Comparison of ENCODE assay signal across 27 cellular contexts in genomic region chr2:44570777-44571176, GRCh38.
DNase-seq lines count a peak whose midpoint lies in the region; ATAC-seq, FAIRE-seq and TF ChIP-seq lines count a peak whose summit lies in the region.
"Had no signal": no experiment of that assay in that cellular context is flagged by ENCODE, and none has a peak within 500 bp of the region (broad histone marks: within the 10 kb centered on the region; RNA-seq: fewer than 3 reads in every experiment).

No MANE protein-coding gene starts in this region.

- H3K27ac ChIP-seq in mammary epithelial cell (ENCODE audit: insufficient read depth, low read depth, low read length) (peak overlapping the region; percentile 29), breast epithelium (no peak overlapping the region), GM12878 (ENCODE audit: control insufficient read depth, insufficient read depth) (no peak overlapping the region), right lobe of liver (no peak overlapping the region), tibial artery (no peak overlapping the region)
- H3K27ac ChIP-seq: BLaER1, HL-60 had no signal

- TF ChIP-seq POLR2A in breast epithelium (IDR thresholded peaks at IDR 0.05) (no peak), GM12878 (IDR thresholded peaks at IDR 0.05; ENCODE audit: low read depth, low read length) (no peak), right lobe of liver (IDR thresholded peaks at IDR 0.05) (no peak)

- peak overlapping the region; percentile 74 for H3K4me2 ChIP-seq in mammary epithelial cell (ENCODE audit: insufficient read depth, low read depth, low read length)
- no peak overlapping the region for H3K4me2 ChIP-seq in GM12878 (ENCODE audit: control insufficient read depth, insufficient read depth)
- H3K4me2 ChIP-seq: BLaER1, SK-N-SH had no signal

- DNase-seq in mammary epithelial cell (no peak), breast epithelium (ENCODE audit: low spot score in 2 of 2) (no peak), T-helper 17 cell (no peak), GM12878 (ENCODE audit: low read depth, low spot score) (no peak), right lobe of liver (no peak), MG63 (no peak), tibial artery (no peak)
- DNase-seq: CD4-positive, alpha-beta T cell; DMS79; GF-D8; Karpas-422; MV-4-11; NCI-H1105; NCI-H146; NCI-H1930; NCI-H446; NCI-H524 treated with DMSO at 0.1 percent for 48 hours; NCI-H774; NK-92 treated with Interleukin-12 subunit alpha and Interleukin-12 subunit beta, amount 100 ng/mL, for 24 hours; PC-3; SK-N-SH had no signal

- intact Hi-C loops in mammary epithelial cell (cut with micrococcal nuclease) (no loop called here), breast epithelium (cut with DNase I; ENCODE audit: low total_unique reads) (no loop called here), GM12878 (cut with micrococcal nuclease; ENCODE audit: unreplicated experiment) (loop anchor here (10.0 kb wide), 1 partner anchor 264 kb away; no protein-coding TSS in a partner anchor), right lobe of liver (cut with DNase I) (no loop called here), tibial artery (cut with DNase I; ENCODE audit: low total_unique reads) (no loop called here)

- POLR2A ChIA-PET in GM12878 (lab: Charles Lee): no interaction called here

- RAD21 ChIA-PET in GM12878 (lab: Charles Lee; ENCODE audit: unreplicated experiment): interaction anchor here (1.3 to 1.9 kb wide), 3 partner anchors 9 to 91 kb away, joined by 4 to 7 read pairs (median 6); no protein-coding TSS in a partner anchor

- ATAC-seq in T-helper 17 cell (no peak), GM12878 (peak; percentile 25; the same call in 2 of the 3 replicates), right lobe of liver (no peak)
- ATAC-seq: HCT116, PC-3 had no signal

- TF ChIP-seq EP300 in GM12878 (IDR thresholded peaks at IDR 0.05; ENCODE audit: borderline replicate concordance in 1 of 2, control insufficient read depth in 1 of 2, low read depth in 2 of 2, low read length in 2 of 2): no peak

- no peaks in the 10 kb centered on the region for H3K36me3 ChIP-seq in mammary epithelial cell (ENCODE audit: insufficient read depth, low read length)
- no peaks in the 10 kb centered on the region for H3K36me3 ChIP-seq in breast epithelium
- H3K36me3 ChIP-seq in GM12878 (ENCODE audit: control insufficient read depth in 2 of 2, insufficient read depth in 2 of 2, low read length in 1 of 2): no peaks in the 10 kb centered on the region
- H3K36me3 ChIP-seq in right lobe of liver: no peaks in the 10 kb centered on the region
- no peaks in the 10 kb centered on the region for H3K36me3 ChIP-seq in MG63
- no peaks in the 10 kb centered on the region for H3K36me3 ChIP-seq in tibial artery
- H3K36me3 ChIP-seq: BLaER1 had no signal

- H3K4me1 ChIP-seq in mammary epithelial cell (ENCODE audit: insufficient read depth, low read length) (peaks cover 34% of the 10 kb centered on the region), breast epithelium (no peaks in the 10 kb centered on the region), GM12878 (ENCODE audit: control insufficient read depth, insufficient read depth, low read length) (peaks cover 5% of the 10 kb centered on the region), right lobe of liver (no peaks in the 10 kb centered on the region), tibial artery (no peaks in the 10 kb centered on the region)
- H3K4me1 ChIP-seq: BLaER1 had no signal

- TF ChIP-seq CTCF in mammary epithelial cell (conservative IDR thresholded peaks at IDR 0.05 in 1 of 2, IDR thresholded peaks at IDR 0.05 in 1 of 2; ENCODE audit: extremely low read depth in 1 of 2, insufficient read depth in 1 of 2, low read depth in 1 of 2, low read length in 2 of 2): no peak
- TF ChIP-seq CTCF in breast epithelium (IDR thresholded peaks at IDR 0.05): no peak
- TF ChIP-seq CTCF in GM12878 (IDR thresholded peaks at IDR 0.05 in 2 of 3, conservative IDR thresholded peaks at IDR 0.05 in 1 of 3; ENCODE audit: control insufficient read depth in 2 of 3, extremely low read depth in 1 of 3, insufficient read depth in 1 of 3, low read depth in 3 of 3, low read length in 3 of 3): no peak
- no peak for TF ChIP-seq CTCF in right lobe of liver (IDR thresholded peaks at IDR 0.05)
- no peak for TF ChIP-seq CTCF in tibial artery (IDR thresholded peaks at IDR 0.05)

- BruUV-seq in mammary epithelial cell (replicated peaks; lab: Mats Ljungman, UMichigan) (no TSS peak), GM12878 (replicated peaks; lab: Mats Ljungman, UMichigan) (no TSS peak)

- H3K27me3 ChIP-seq in mammary epithelial cell (ENCODE audit: insufficient read depth, low read length) (no peaks in the 10 kb centered on the region), breast epithelium (no peaks in the 10 kb centered on the region), GM12878 (replicated peaks in 1 of 2; ENCODE audit: control insufficient read depth in 2 of 2, insufficient read depth in 2 of 2, low read length in 1 of 2) (no peaks in the 10 kb centered on the region), right lobe of liver (no peaks in the 10 kb centered on the region), MG63 (no peaks in the 10 kb centered on the region), tibial artery (no peaks in the 10 kb centered on the region)
- H3K27me3 ChIP-seq: BLaER1 had no signal

- H3K4me3 ChIP-seq in mammary epithelial cell (replicated peaks in 1 of 3; ENCODE audit: insufficient read depth in 1 of 3, low read depth in 2 of 3, low read length in 3 of 3): no peak overlapping the region
- H3K4me3 ChIP-seq in breast epithelium: no peak overlapping the region
- no peak overlapping the region for H3K4me3 ChIP-seq in GM12878
- no peak overlapping the region for H3K4me3 ChIP-seq in right lobe of liver
- no peak overlapping the region for H3K4me3 ChIP-seq in MG63
- no peak overlapping the region for H3K4me3 ChIP-seq in tibial artery
- H3K4me3 ChIP-seq: BLaER1 had no signal

- H3K79me2 ChIP-seq in mammary epithelial cell (ENCODE audit: insufficient read depth, low read length) (no peaks in the 10 kb centered on the region), GM12878 (ENCODE audit: control insufficient read depth, insufficient read depth, low read length) (no peaks in the 10 kb centered on the region)

- H3K9me3 ChIP-seq in mammary epithelial cell (replicated peaks; ENCODE audit: insufficient read depth, low read length): no peaks in the 10 kb centered on the region
- H3K9me3 ChIP-seq in breast epithelium: no peaks in the 10 kb centered on the region
- no peaks in the 10 kb centered on the region for H3K9me3 ChIP-seq in T-helper 17 cell (ENCODE audit: control insufficient read depth, low read length, poor library complexity, severe bottlenecking)
- no peaks in the 10 kb centered on the region for H3K9me3 ChIP-seq in GM12878 (replicated peaks; ENCODE audit: control insufficient read depth, insufficient read depth, low read length)
- H3K9me3 ChIP-seq in right lobe of liver: no peaks in the 10 kb centered on the region
- H3K9me3 ChIP-seq in MG63: no peaks in the 10 kb centered on the region
- H3K9me3 ChIP-seq in tibial artery: no peaks in the 10 kb centered on the region
- H3K9me3 ChIP-seq: BLaER1, SK-N-SH had no signal

- SMC1A ChIA-PET in GM12878 (lab: Charles Lee; ENCODE audit: uncharacterized antibody, unreplicated experiment): interaction anchor here (1.2 to 4.8 kb wide), 4 partner anchors 11 to 69 kb away, joined by 3 to 25 read pairs (median 6); no protein-coding TSS in a partner anchor

- no peak overlapping the region for H3K9ac ChIP-seq in mammary epithelial cell (ENCODE audit: insufficient read depth, low read length)
- H3K9ac ChIP-seq in GM12878 (ENCODE audit: control insufficient read depth, insufficient read depth, low read length): no peak overlapping the region
- H3K9ac ChIP-seq: BLaER1, SK-N-SH had no signal

- CTCF ChIA-PET in mammary epithelial cell (lab: Charles Lee; ENCODE audit: low non-redundant PET) (no interaction called here), GM12878 (lab: Yijun Ruan, JAX) (interaction anchor here (1.0 to 2.2 kb wide), 5 partner anchors 10 to 384 kb away, joined by 3 to 16 read pairs (median 3); no protein-coding TSS in a partner anchor)

- H3K36me3 Mint-ChIP-seq in T-helper 17 cell (ENCODE audit: low read depth): no peaks in the 10 kb centered on the region

- dilution Hi-C loops in mammary epithelial cell (cut with HindIII; ENCODE audit: low sequenced_read_pairs): no loop called here

- H3K27me3 Mint-ChIP-seq in T-helper 17 cell: no peaks in the 10 kb centered on the region
- H3K27me3 Mint-ChIP-seq: CD4-positive, alpha-beta T cell; IgD-negative memory B cell had no signal

- no peak overlapping the region for H3K4me3 Mint-ChIP-seq in T-helper 17 cell
- H3K4me3 Mint-ChIP-seq: CD4-positive, alpha-beta T cell; IgD-negative memory B cell had no signal

- H4K20me1 ChIP-seq in mammary epithelial cell (ENCODE audit: insufficient read depth, low read length): no peaks in the 10 kb centered on the region
- no peaks in the 10 kb centered on the region for H4K20me1 ChIP-seq in GM12878 (ENCODE audit: control insufficient read depth, insufficient read depth)
- H4K20me1 ChIP-seq: BLaER1 had no signal

- peaks cover 27% of the 10 kb centered on the region for H3K4me1 Mint-ChIP-seq in T-helper 17 cell

- TF ChIP-seq RAD21 in GM12878 (IDR thresholded peaks at IDR 0.05; ENCODE audit: insufficient read depth, low read depth, low read length): no peak

- WGBS in mammary epithelial cell (ENCODE audit: low coverage, missing lambda C conversion rate): 83% methylated on average over 4 of the region's 4 CpGs
- 53% methylated on average over 4 of the region's 4 CpGs for WGBS in GM12878 (ENCODE audit: insufficient coverage, insufficient replicate concordance, low lambda C conversion rate, missing lambda C conversion rate)
- WGBS in right lobe of liver (ENCODE audit: insufficient coverage, low coverage, low lambda C conversion rate, missing lambda C conversion rate): 64% methylated on average over 4 of the region's 4 CpGs

- no peak for FAIRE-seq in GM12878 (lab: Jason Lieb, UNC)
- FAIRE-seq: GM12892, GM19239 had no signal

- in situ Hi-C loops in mammary epithelial cell (cut with MboI; ENCODE audit: low sequenced_read_pairs in 2 of 2) (no loop called here), GM12878 (cut with MboI) (no loop called here)

- H2AFZ ChIP-seq in mammary epithelial cell (ENCODE audit: low read depth, low read length) (no peak overlapping the region), GM12878 (ENCODE audit: control insufficient read depth, low read depth, low read length) (no peak overlapping the region)

- H3K27ac Mint-ChIP-seq in T-helper 17 cell: peak overlapping the region; percentile 37
- H3K27ac Mint-ChIP-seq: CD4-positive, alpha-beta T cell; IgD-negative memory B cell had no signal

TF ChIP-seq in GM12878, 131 proteins besides CTCF, POLR2A, EP300 and RAD21:
- TF ChIP-seq TAF1 (IDR thresholded peaks at IDR 0.05; ENCODE audit: borderline replicate concordance, low read depth, low read length) (no peak), CREB1 (IDR thresholded peaks at IDR 0.05; ENCODE audit: low read depth) (no peak), HDAC6 (IDR thresholded peaks at IDR 0.05; ENCODE audit: unreplicated experiment) (no peak)
